In genomic region chr12:68790952-68791234, GRCh38 we compare ENCODE assay signal across 27 cellular contexts. TPM values are rescaled to one million over a fixed set of nuclear protein-coding genes. Genes with fewer than 3 reads are reported as not detected.
DNase-seq lines count a peak whose midpoint lies in the region; ATAC-seq, FAIRE-seq and TF ChIP-seq lines count a peak whose summit lies in the region.
"Had no signal": no experiment of that assay in that cellular context is flagged by ENCODE, and none has a peak within 500 bp of the region (broad histone marks: within the 10 kb centered on the region; RNA-seq: fewer than 3 reads in every experiment).

No MANE protein-coding gene starts in this region.

- intact Hi-C loops in OCI-LY7 (cut with micrococcal nuclease; ENCODE audit: unreplicated experiment) = no loop called here
- intact Hi-C loops in HepG2 (cut with micrococcal nuclease; ENCODE audit: unreplicated experiment) = no loop called here
- intact Hi-C loops in esophagus muscularis mucosa (cut with DNase I) = no loop called here

- CTCF ChIA-PET in HEK293 (lab: Yijun Ruan, JAX) (no interaction called here), OCI-LY7 (lab: Charles Lee; ENCODE audit: unreplicated experiment) (no interaction called here), HepG2 (lab: Yijun Ruan, JAX; ENCODE audit: low intra/inter-chr PET ratio, low total read pairs) (no interaction called here)

- no peak for TF ChIP-seq CTCF in DOHH2 (IDR thresholded peaks at IDR 0.05; ENCODE audit: low read depth, low read length, poor library complexity, severe bottlenecking)
- TF ChIP-seq CTCF in HEK293 (tag by site-specific recombination; IDR thresholded peaks at IDR 0.05) = no peak
- no peak for TF ChIP-seq CTCF in OCI-LY7 (conservative IDR thresholded peaks at IDR 0.05; ENCODE audit: low read length)
- TF ChIP-seq CTCF in HepG2 (CRISPR knock-in tag; IDR thresholded peaks at IDR 0.05) = no peak
- no peak for TF ChIP-seq CTCF in esophagus muscularis mucosa (IDR thresholded peaks at IDR 0.05)

- peak overlapping the region; percentile 14; the same call in 1 of the 2 replicates for H3K27ac ChIP-seq in DOHH2 (ENCODE audit: low read depth, low read length)
- H3K27ac ChIP-seq in HEK293 (ENCODE audit: extremely low read depth, low read depth, low read length) = no peak overlapping the region
- peak overlapping the region; percentile 48 for H3K27ac ChIP-seq in OCI-LY7 (ENCODE audit: low read depth, low read length, poor library complexity, severe bottlenecking)
- no peak overlapping the region for H3K27ac ChIP-seq in HepG2 (ENCODE audit: extremely low read length, insufficient read depth, low read length)
- H3K27ac ChIP-seq in esophagus muscularis mucosa (replicated peaks in 1 of 4) = no peak overlapping the region
- no peak overlapping the region for H3K27ac ChIP-seq in mesenchymal stem cell (ENCODE audit: low read length, poor library complexity, severe bottlenecking)
- H3K27ac ChIP-seq: BLaER1 had no signal

- H3K4me2 ChIP-seq in DOHH2 (ENCODE audit: low read length) = no peak overlapping the region
- H3K4me2 ChIP-seq in OCI-LY7 (ENCODE audit: low read length) = peak overlapping the region; percentile 51
- H3K4me2 ChIP-seq in HepG2 (ENCODE audit: low read depth, low read length) = no peak overlapping the region
- H3K4me2 ChIP-seq in mesenchymal stem cell (ENCODE audit: low read length, poor library complexity, severe bottlenecking) = no peak overlapping the region

- no peak for FAIRE-seq in HepG2 (lab: Jason Lieb, UNC)
- FAIRE-seq: A204.1, G401.6, GM12891, GM19239 had no signal

- no peak overlapping the region for H3K4me3 ChIP-seq in DOHH2 (ENCODE audit: low read length)
- no peak overlapping the region for H3K4me3 ChIP-seq in HEK293 (ENCODE audit: low read depth, low read length)
- H3K4me3 ChIP-seq in OCI-LY7 (ENCODE audit: low read depth, low read length, poor library complexity, severe bottlenecking) = no peak overlapping the region
- no peak overlapping the region for H3K4me3 ChIP-seq in HepG2 (replicated peaks in 1 of 3; ENCODE audit: insufficient read depth in 1 of 3, low read depth in 2 of 3, low read length in 3 of 3)
- no peak overlapping the region for H3K4me3 ChIP-seq in esophagus muscularis mucosa
- no peak overlapping the region for H3K4me3 ChIP-seq in mesenchymal stem cell (ENCODE audit: insufficient read depth in 1 of 2, low read depth in 1 of 2, low read length in 2 of 2)
- H3K4me3 ChIP-seq: BLaER1 had no signal

- 67% methylated on average over 3 of the region's 3 CpGs for WGBS in HepG2 (ENCODE audit: low lambda C conversion rate)
- 61% methylated on average over 3 of the region's 3 CpGs for WGBS in esophagus muscularis mucosa
- WGBS in mesenchymal stem cell = 69% methylated on average over 3 of the region's 3 CpGs

- no peak overlapping the region for H3K23ac ChIP-seq in mesenchymal stem cell (ENCODE audit: low read length in 2 of 2)

- H3K36me3 ChIP-seq in DOHH2 (ENCODE audit: control insufficient read depth, low read length) = no peaks in the 10 kb centered on the region
- no peaks in the 10 kb centered on the region for H3K36me3 ChIP-seq in HEK293 (ENCODE audit: control insufficient read depth in 2 of 2, insufficient read depth in 1 of 2, low read length in 2 of 2)
- H3K36me3 ChIP-seq in OCI-LY7 (ENCODE audit: insufficient read depth, low read length) = no peaks in the 10 kb centered on the region; the same call in 1 of the 2 replicates
- H3K36me3 ChIP-seq in HepG2 (replicated peaks in 1 of 2; ENCODE audit: control insufficient read depth in 1 of 2, insufficient read depth in 2 of 2, low read length in 2 of 2) = no peaks in the 10 kb centered on the region
- no peaks in the 10 kb centered on the region for H3K36me3 ChIP-seq in esophagus muscularis mucosa
- H3K36me3 ChIP-seq in mesenchymal stem cell (ENCODE audit: control insufficient read depth in 1 of 2, insufficient read depth in 2 of 2, low read depth in 1 of 2, low read length in 2 of 2) = no peaks in the 10 kb centered on the region
- H3K36me3 ChIP-seq: BE2C had no signal

- H3K9me2 ChIP-seq in DOHH2 (replicated peaks; ENCODE audit: control insufficient read depth, low read length) (no peaks in the 10 kb centered on the region), OCI-LY7 (ENCODE audit: insufficient read depth, low read length) (no peaks in the 10 kb centered on the region)

- no peak overlapping the region for H3K14ac ChIP-seq in mesenchymal stem cell (ENCODE audit: low read length in 2 of 2)

- ATAC-seq in HepG2 (no peak), HG02759 (IDR thresholded peaks at IDR 0.05; ENCODE audit: unreplicated experiment) (no peak)

- H3K9ac ChIP-seq in HepG2 (ENCODE audit: insufficient read depth, low read depth, low read length) (no peak overlapping the region), mesenchymal stem cell (ENCODE audit: low read length) (no peak overlapping the region)
- H3K9ac ChIP-seq: BLaER1 had no signal

- H3F3A ChIP-seq in DOHH2 (ENCODE audit: control insufficient read depth, insufficient read depth) = peaks cover 8% of the 10 kb centered on the region; the same call in 1 of the 2 replicates

- H4K20me1 ChIP-seq in DOHH2 (ENCODE audit: control insufficient read depth, insufficient read depth, low read depth, low read length) (no peaks in the 10 kb centered on the region), OCI-LY7 (ENCODE audit: insufficient read depth, low read length) (no peaks in the 10 kb centered on the region), HepG2 (ENCODE audit: insufficient read depth, low read length) (no peaks in the 10 kb centered on the region)
- H4K20me1 ChIP-seq: BLaER1 had no signal

- H4K8ac ChIP-seq in mesenchymal stem cell (ENCODE audit: low read length) = no peak overlapping the region

- TF ChIP-seq POLR2A in HepG2 (IDR thresholded peaks at IDR 0.05; ENCODE audit: insufficient read depth in 1 of 2, low read depth in 2 of 2, low read length in 2 of 2) = no peak
- no peak for TF ChIP-seq POLR2A in esophagus muscularis mucosa (IDR thresholded peaks at IDR 0.05; ENCODE audit: low read depth)

- H2BK12ac ChIP-seq in mesenchymal stem cell (ENCODE audit: low read length in 2 of 2) = no peak overlapping the region

- H3K9me3 ChIP-seq in DOHH2 (ENCODE audit: control insufficient read depth, insufficient read depth, low read length) = no peaks in the 10 kb centered on the region
- H3K9me3 ChIP-seq in HEK293 (ENCODE audit: control insufficient read depth, insufficient read depth, low read depth, low read length) = no peaks in the 10 kb centered on the region
- H3K9me3 ChIP-seq in OCI-LY7 (ENCODE audit: low read length) = no peaks in the 10 kb centered on the region
- no peaks in the 10 kb centered on the region for H3K9me3 ChIP-seq in HepG2 (ENCODE audit: low read length)
- H3K9me3 ChIP-seq in esophagus muscularis mucosa = no peaks in the 10 kb centered on the region
- H3K9me3 ChIP-seq in mesenchymal stem cell (ENCODE audit: control insufficient read depth, low read length) = no peaks in the 10 kb centered on the region
- H3K9me3 ChIP-seq: BE2C, BLaER1 had no signal

- no peak overlapping the region for H2BK5ac ChIP-seq in mesenchymal stem cell (ENCODE audit: low read depth, low read length, poor library complexity, severe bottlenecking)

- H2AFZ ChIP-seq in OCI-LY7 (ENCODE audit: low read length) = no peak overlapping the region; the same call in 1 of the 2 replicates
- H2AFZ ChIP-seq in HepG2 (ENCODE audit: low read length) = no peak overlapping the region
- no peak overlapping the region for H2AFZ ChIP-seq in mesenchymal stem cell (ENCODE audit: low read depth, low read length)

- no peak overlapping the region for H2BK120ac ChIP-seq in mesenchymal stem cell (ENCODE audit: low read depth, low read length)

- no peak for TF ChIP-seq RAD21 in HepG2 (CRISPR knock-in tag; IDR thresholded peaks at IDR 0.05)

- H3K27me3 ChIP-seq in DOHH2 (ENCODE audit: control insufficient read depth, low read length) (no peaks in the 10 kb centered on the region), HepG2 (ENCODE audit: control insufficient read depth in 1 of 2, insufficient read depth in 2 of 2, low read length in 2 of 2) (no peaks in the 10 kb centered on the region), esophagus muscularis mucosa (no peaks in the 10 kb centered on the region), mesenchymal stem cell (ENCODE audit: control insufficient read depth in 1 of 2, insufficient read depth in 1 of 2, low read length in 2 of 2) (no peaks in the 10 kb centered on the region)
- H3K27me3 ChIP-seq: BE2C had no signal

- H4K91ac ChIP-seq in mesenchymal stem cell (ENCODE audit: low read length) = no peak overlapping the region

- BruUV-seq in OCI-LY7 (replicated peaks; lab: Mats Ljungman, UMichigan) (no TSS peak), HepG2 (replicated peaks; lab: Mats Ljungman, UMichigan) (no TSS peak)

- no peak overlapping the region for H3K4ac ChIP-seq in mesenchymal stem cell (ENCODE audit: low read depth in 1 of 2, low read length in 2 of 2)

- peaks cover 89% of the 10 kb centered on the region for H3K4me1 ChIP-seq in DOHH2 (ENCODE audit: control insufficient read depth, low read length)
- peaks cover 4% of the 10 kb centered on the region; the same call in 1 of the 2 replicates for H3K4me1 ChIP-seq in HEK293 (ENCODE audit: control insufficient read depth, insufficient read depth, low read length)
- peaks cover 83% of the 10 kb centered on the region for H3K4me1 ChIP-seq in OCI-LY7 (ENCODE audit: insufficient read depth, low read length, poor library complexity, severe bottlenecking)
- peaks cover 68% of the 10 kb centered on the region for H3K4me1 ChIP-seq in HepG2 (ENCODE audit: insufficient read depth, low read length)
- H3K4me1 ChIP-seq in esophagus muscularis mucosa = peaks cover 0 to 11% (median 8%) of the 10 kb centered on the region in 4 donors
- H3K4me1 ChIP-seq in mesenchymal stem cell (ENCODE audit: control insufficient read depth, insufficient read depth, low read depth, low read length) = peaks cover 2% of the 10 kb centered on the region
- H3K4me1 ChIP-seq: BE2C had no signal

- no peak overlapping the region for H2BK15ac ChIP-seq in mesenchymal stem cell (ENCODE audit: low read depth, poor library complexity, severe bottlenecking)

- H3K18ac ChIP-seq in mesenchymal stem cell (ENCODE audit: low read depth in 1 of 2, low read length in 2 of 2) = no peak overlapping the region

- H2AK5ac ChIP-seq in mesenchymal stem cell (ENCODE audit: low read length, severe bottlenecking) = no peak overlapping the region

- POLR2A ChIA-PET in HEK293 (lab: Yijun Ruan, JAX) = no interaction called here
- POLR2A ChIA-PET in OCI-LY7 (lab: Charles Lee) = interaction anchor here (1.2 to 4.8 kb wide), 2 partner anchors 16 to 17 kb away, joined by 3 to 28 read pairs; partner anchors contain the start of gene MDM2
- POLR2A ChIA-PET in HepG2 (lab: Yijun Ruan, JAX) = interaction anchor here (9.2 kb wide), 1 partner anchor 17 kb away, joined by 184 read pairs; the partner anchor contains the start of gene MDM2

- in situ Hi-C loops in HepG2 (cut with HindIII; ENCODE audit: extremely low pct_ligation_motif_present, low pct_unique_long_range_greater_than_20kb) = no loop called here

- no peaks in the 10 kb centered on the region for H3K79me1 ChIP-seq in mesenchymal stem cell (replicated peaks; ENCODE audit: low read length, poor library complexity, severe bottlenecking)

- TF ChIP-seq EP300 in HepG2 (IDR thresholded peaks at IDR 0.05; ENCODE audit: low read depth in 2 of 2, low read length in 2 of 2) (no peak), HepG2 (CRISPR knock-in tag; IDR thresholded peaks at IDR 0.05; ENCODE audit: borderline replicate concordance) (no peak), esophagus muscularis mucosa (IDR thresholded peaks at IDR 0.05) (no peak)

- H3K79me2 ChIP-seq in DOHH2 (ENCODE audit: control insufficient read depth, low read length) (no peaks in the 10 kb centered on the region), OCI-LY7 (ENCODE audit: insufficient read depth, low read depth, low read length) (no peaks in the 10 kb centered on the region), HepG2 (ENCODE audit: insufficient read depth, low read length) (peaks cover 5% of the 10 kb centered on the region)

- DNase-seq in OCI-LY7 (ENCODE audit: low spot score) (no peak), HepG2 (ENCODE audit: low spot score) (no peak), iPS-NIHi7 (ENCODE audit: extremely low spot score) (no peak), esophagus muscularis mucosa (ENCODE audit: extremely low spot score) (no peak), mesenchymal stem cell (no peak)
- DNase-seq: 8988T; ACHN; BE2C; C1 segment of cervical spinal cord; CD4-positive, alpha-beta memory T cell; CD4-positive, CD25-positive, alpha-beta regulatory T cell; CD8-positive, alpha-beta memory T cell; COR-L47; DMS 273 treated with DMSO at 0.1 percent for 48 hours; DMS153; DMS53; DMS79; DND-41; GF-D8 had no signal

RNA-seq across cellular contexts. Expression of gene MDM2, which starts 17.1 kb away (rescaled TPM):
- 143 and 229 TPM in 2 replicates for total RNA-seq in OCI-LY7 (2014; rRNA removed; shearing (Covaris generic))
- total RNA-seq in OCI-LY7 (2022) (318 and 366 TPM in 2 replicates), HepG2 (2016; rRNA removed; fragmentation: Illumina TruSeq; extraction: Trizol) (314 and 466 TPM in 2 replicates), esophagus muscularis mucosa (10 to 100 TPM; 33.3 to 47.2 (median 40.0) TPM)
- total RNA-seq in HepG2 (2016; cell fraction: cytosol; rRNA removed; fragmentation: Illumina TruSeq; extraction: Trizol; ENCODE audit: low read depth) = 106 and 114 TPM in 2 replicates
- total RNA-seq in HepG2 (2016; cell fraction: insoluble cytoplasmic fraction; rRNA removed; fragmentation: Illumina TruSeq; extraction: Trizol) = 318 and 433 TPM in 2 replicates
- 152 and 204 TPM in 2 replicates for total RNA-seq in HepG2 (2016; cell fraction: membrane; rRNA removed; fragmentation: Illumina TruSeq; extraction: Trizol)
- total RNA-seq in HepG2 (2016; cell fraction: nucleus; rRNA removed; fragmentation: Illumina TruSeq; extraction: Trizol) = 480 and 515 TPM in 2 replicates
- polyA plus RNA-seq in HepG2 (2011; rRNA removed) = 23.9 and 29.3 TPM in 2 replicates
- polyA plus RNA-seq in HepG2 (2011; cell fraction: cytosol; rRNA removed) = 8.1 and 12.2 TPM in 2 replicates
- polyA plus RNA-seq in HepG2 (2011; cell fraction: nucleus; rRNA removed) = 21.1 and 35.5 TPM in 2 replicates
- 29.6 and 57.6 TPM in 2 replicates for polyA plus RNA-seq in HepG2 (2012)
- polyA plus RNA-seq in HepG2 (2016; cell fraction: cytosol; fragmentation: Illumina TruSeq; extraction: Trizol; ENCODE audit: low read depth) = 20.1 and 21.0 TPM in 2 replicates
- polyA plus RNA-seq in HepG2 (2016; cell fraction: insoluble cytoplasmic fraction; fragmentation: Illumina TruSeq; extraction: Trizol; ENCODE audit: low read depth) = 174 and 187 TPM in 2 replicates
- 57.3 and 58.5 TPM in 2 replicates for polyA plus RNA-seq in HepG2 (2016; cell fraction: membrane; fragmentation: Illumina TruSeq; extraction: Trizol; ENCODE audit: low read depth)
- 472 and 516 TPM in 2 replicates for polyA plus RNA-seq in HepG2 (2016; cell fraction: nucleus; fragmentation: Illumina TruSeq; extraction: Trizol; ENCODE audit: insufficient read depth, low read depth)
- 42.3 and 54.4 TPM in 2 replicates for polyA minus RNA-seq in HepG2 (2011; rRNA and poly(A)+ RNA removed; ENCODE audit: low replicate concordance)
- polyA minus RNA-seq in HepG2 (2011; cell fraction: cytosol; rRNA and poly(A)+ RNA removed) = 71.4 and 82.9 TPM in 2 replicates
- 248 and 279 TPM in 2 replicates for polyA minus RNA-seq in HepG2 (2011; cell fraction: nucleus; rRNA and poly(A)+ RNA removed)
- 95.3 TPM for polyA plus RNA-seq in mesenchymal stem cell (2013, experiment 1 of 2)
- 102 TPM for polyA plus RNA-seq in mesenchymal stem cell (2013, experiment 2 of 2)

RNA-seq across cellular contexts. Expression of gene SLC35E3, which starts 44.9 kb away (rescaled TPM):
- total RNA-seq in OCI-LY7 (2014; rRNA removed; shearing (Covaris generic)) = 24.6 and 26.6 TPM in 2 replicates
- total RNA-seq in OCI-LY7 (2022) (39.1 and 66.6 TPM in 2 replicates), HepG2 (2016; rRNA removed; fragmentation: Illumina TruSeq; extraction: Trizol) (12.2 and 22.1 TPM in 2 replicates), esophagus muscularis mucosa (1 to 10 TPM; 1.7 to 4.9 (median 3.1) TPM)
- 2.1 and 4.5 TPM in 2 replicates for total RNA-seq in HepG2 (2016; cell fraction: cytosol; rRNA removed; fragmentation: Illumina TruSeq; extraction: Trizol; ENCODE audit: low read depth)
- 14.0 and 22.7 TPM in 2 replicates for total RNA-seq in HepG2 (2016; cell fraction: insoluble cytoplasmic fraction; rRNA removed; fragmentation: Illumina TruSeq; extraction: Trizol)
- total RNA-seq in HepG2 (2016; cell fraction: membrane; rRNA removed; fragmentation: Illumina TruSeq; extraction: Trizol) = 9.0 and 9.8 TPM in 2 replicates
- total RNA-seq in HepG2 (2016; cell fraction: nucleus; rRNA removed; fragmentation: Illumina TruSeq; extraction: Trizol) = 15.3 and 17.2 TPM in 2 replicates
- 10.2 and 13.0 TPM in 2 replicates for polyA plus RNA-seq in HepG2 (2011; rRNA removed)
- 4.5 and 6.1 TPM in 2 replicates for polyA plus RNA-seq in HepG2 (2011; cell fraction: cytosol; rRNA removed)
- 9.5 and 9.7 TPM in 2 replicates for polyA plus RNA-seq in HepG2 (2011; cell fraction: nucleus; rRNA removed)
- polyA plus RNA-seq in HepG2 (2012) = 10.4 and 19.7 TPM in 2 replicates
- polyA plus RNA-seq in HepG2 (2016; cell fraction: cytosol; fragmentation: Illumina TruSeq; extraction: Trizol; ENCODE audit: low read depth) = 3.2 and 4.1 TPM in 2 replicates
- polyA plus RNA-seq in HepG2 (2016; cell fraction: insoluble cytoplasmic fraction; fragmentation: Illumina TruSeq; extraction: Trizol; ENCODE audit: low read depth) = 10.3 and 11.1 TPM in 2 replicates
- polyA plus RNA-seq in HepG2 (2016; cell fraction: membrane; fragmentation: Illumina TruSeq; extraction: Trizol; ENCODE audit: low read depth) = 5.8 and 5.9 TPM in 2 replicates
- 25.5 and 30.0 TPM in 2 replicates for polyA plus RNA-seq in HepG2 (2016; cell fraction: nucleus; fragmentation: Illumina TruSeq; extraction: Trizol; ENCODE audit: insufficient read depth, low read depth)
- 6.7 and 11.0 TPM in 2 replicates for polyA minus RNA-seq in HepG2 (2011; rRNA and poly(A)+ RNA removed; ENCODE audit: low replicate concordance)
- 5.7 and 6.3 TPM in 2 replicates for polyA minus RNA-seq in HepG2 (2011; cell fraction: cytosol; rRNA and poly(A)+ RNA removed)
- 7.2 and 11.7 TPM in 2 replicates for polyA minus RNA-seq in HepG2 (2011; cell fraction: nucleus; rRNA and poly(A)+ RNA removed)
- polyA plus RNA-seq in mesenchymal stem cell (2013, experiment 1 of 2) = 6.3 TPM
- polyA plus RNA-seq in mesenchymal stem cell (2013, experiment 2 of 2) = 6.9 TPM

Comparison
In these comparisons a context has a peak if more than half of its experiments do, and no peak if none do; other contexts are left out.
1. H3K27ac ChIP-seq: peak in DOHH2 (single experiment) and OCI-LY7 (single experiment); none in HEK293 (single experiment), HepG2 (single experiment), esophagus muscularis mucosa (0 of 4) and mesenchymal stem cell (single experiment).